Comparison of ENCODE assay signal across 21 cellular contexts in the genomic region with DNA sequence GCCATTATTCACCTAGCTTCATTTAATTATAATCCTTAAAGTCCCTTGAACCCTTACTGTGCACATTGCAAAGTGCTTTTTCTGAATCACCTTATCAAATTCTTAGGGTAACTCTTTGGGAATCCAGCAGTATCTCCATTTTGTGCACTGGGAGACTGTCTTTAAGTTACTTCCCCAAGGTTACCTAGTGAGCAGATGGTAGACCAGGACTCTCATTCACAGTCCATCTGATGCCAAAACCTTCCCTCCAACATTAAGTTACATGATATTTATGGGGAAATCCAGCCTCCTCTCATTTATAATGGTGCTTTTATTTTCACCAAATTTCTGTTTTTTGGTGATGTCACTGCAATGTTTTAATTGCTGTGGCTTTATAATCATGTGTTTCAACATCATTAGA.
"Had no signal": no experiment of that assay in that cellular context is flagged by ENCODE, and none has a peak within 500 bp of the region (broad histone marks: within the 10 kb centered on the region; RNA-seq: fewer than 3 reads in every experiment).

No MANE protein-coding gene starts in this region.

- H3K27me3 ChIP-seq: neutrophil, pancreas, right lobe of liver, suprapubic skin, transverse colon, vagina had no signal

- H3K36me3 ChIP-seq: lower lobe of right lung, neutrophil, pancreas, right lobe of liver, suprapubic skin, transverse colon, vagina had no signal

- H3K27ac ChIP-seq: lower lobe of right lung, neutrophil, pancreas, right lobe of liver, suprapubic skin, transverse colon, vagina had no signal

- ATAC-seq: activated naive CD8-positive, alpha-beta T cell treated with anti-CD3 and anti-CD28 coated beads, Interleukin-2, amount 50 U/mL, for 24 hours; lower lobe of right lung; natural killer cell treated with Interleukin-12 subunit alpha and Interleukin-12 subunit beta and Interleukin-15 and Interleukin-18, amount 100 ng/mL, for 72 hours; pancreas; right lobe of liver had no signal

- H3K9me3 ChIP-seq: lower lobe of right lung, neutrophil, pancreas, right lobe of liver, suprapubic skin, transverse colon, vagina had no signal

- DNase-seq: activated CD4-positive, alpha-beta T cell treated with anti-CD3 and anti-CD28 coated beads, Interleukin-2, amount 50 U/mL, for 1 hour; activated CD4-positive, CD25-positive, alpha-beta regulatory T cell treated with anti-CD3 and anti-CD28 coated beads, Interleukin-2, amount 50 U/mL, for 72 hours; activated CD8-positive, alpha-beta memory T cell treated with anti-CD3 and anti-CD28 coated beads, Interleukin-2, amount 50 U/mL, for 48 hours; activated effector memory CD4-positive, alpha-beta T cell treated with Interleukin-2 at 50 U/mL for 16 hours; activated naive CD4-positive, alpha-beta T cell treated with anti-CD3 and anti-CD28 coated beads, Interleukin-2, amount 10 ng/mL, durations not matched to agents 7 days and 5 days; activated naive CD8-positive, alpha-beta T cell treated with anti-CD3 and anti-CD28 coated beads, Interleukin-2, amount 50 U/mL, for 24 hours; activated T-cell treated with anti-CD3 and anti-CD28 coated beads, Interleukin-2, amount 50 U/mL, for 48 hours; aorta; hippocampal formation; islet precursor cell; lower lobe of right lung; pancreas; right lobe of liver; small intestine; stimulated activated CD4-positive, alpha-beta T cell treated with anti-CD3 and anti-CD28 coated beads, Interleukin-15, amount 100 ng/mL, for 24 hours; stimulated activated CD4-positive, alpha-beta T cell treated with anti-CD3 and anti-CD28 coated beads, Interleukin-2, amount 100 ng/mL, for 48 hours; transverse colon had no signal

- H3K4me3 ChIP-seq: lower lobe of right lung, pancreas, right lobe of liver, suprapubic skin, transverse colon, vagina had no signal
